Comparison of ENCODE assay signal across 30 cellular contexts in genomic region chr19:41577144-41577830, GRCh38. TPM values are rescaled to one million over a fixed set of nuclear protein-coding genes. Genes with fewer than 3 reads are reported as not detected.
DNase-seq lines count a peak whose midpoint lies in the region; ATAC-seq and TF ChIP-seq lines count a peak whose summit lies in the region.
"Had no signal": no experiment of that assay in that cellular context is flagged by ENCODE, and none has a peak within 500 bp of the region (broad histone marks: within the 10 kb centered on the region; RNA-seq: fewer than 3 reads in every experiment).

No MANE protein-coding gene starts in this region.

- TF ChIP-seq EP300 in SK-N-SH (IDR thresholded peaks at IDR 0.05; ENCODE audit: borderline replicate concordance in 1 of 2, low read depth in 1 of 2, low read length in 1 of 2) = no peak

- no peaks in the 10 kb centered on the region for H3K4me1 ChIP-seq in adrenal gland (replicated peaks in 1 of 2)
- no peaks in the 10 kb centered on the region for H3K4me1 ChIP-seq in SK-N-SH (ENCODE audit: control insufficient read depth in 1 of 2, insufficient read depth in 2 of 2, low read depth in 1 of 2, low read length in 1 of 2)
- H3K4me1 ChIP-seq: Caco-2, foreskin keratinocyte, prostate gland, tibial artery had no signal

- H3K4me1 Mint-ChIP-seq in T-helper 2 cell treated with Interferon-gamma antibody and Interleukin-4, amounts not matched to agents 5 μg/mL and 100 μg/mL, for 36 hours (ENCODE audit: low read depth) = peaks cover 23% of the 10 kb centered on the region
- H3K4me1 Mint-ChIP-seq in CD14-positive monocyte = peaks cover 38% of the 10 kb centered on the region
- H3K4me1 Mint-ChIP-seq in activated T-helper 2 cell treated with anti-CD3 and anti-CD28 coated beads, Interferon-gamma antibody, Interleukin-2, Interleukin-4, amounts not matched to agents 10 μg/mL and 5 μg/mL and 100 μg/mL, durations not matched to agents 14 hours and 24 hours and 36 hours (ENCODE audit: low read depth) = peaks cover 19% of the 10 kb centered on the region
- H3K4me1 Mint-ChIP-seq in naive thymus-derived CD8-positive, alpha-beta T cell = peaks cover 13 to 32% (median 26%) of the 10 kb centered on the region in 4 donors

- peak overlapping the region; percentile 35 for H3K27ac Mint-ChIP-seq in T-helper 2 cell treated with Interferon-gamma antibody and Interleukin-4, amounts not matched to agents 5 μg/mL and 100 μg/mL, for 36 hours
- H3K27ac Mint-ChIP-seq in CD14-positive monocyte = peak overlapping the region in 5 of 7 donors; percentile 8 to 94 (median 35)
- H3K27ac Mint-ChIP-seq in activated T-helper 2 cell treated with anti-CD3 and anti-CD28 coated beads, Interferon-gamma antibody, Interleukin-2, Interleukin-4, amounts not matched to agents 10 μg/mL and 5 μg/mL and 100 μg/mL, durations not matched to agents 14 hours and 24 hours and 36 hours = peak overlapping the region; percentile 21
- peak overlapping the region in 6 of 10 donors; percentile 53 to 89 (median 68) for H3K27ac Mint-ChIP-seq in naive thymus-derived CD8-positive, alpha-beta T cell

- peaks cover 23% of the 10 kb centered on the region for H3K9me3 Mint-ChIP-seq in T-helper 2 cell treated with Interferon-gamma antibody and Interleukin-4, amounts not matched to agents 5 μg/mL and 100 μg/mL, for 36 hours
- peaks cover 18 to 26% (median 22%) of the 10 kb centered on the region in 7 donors for H3K9me3 Mint-ChIP-seq in CD14-positive monocyte
- H3K9me3 Mint-ChIP-seq in activated T-helper 2 cell treated with anti-CD3 and anti-CD28 coated beads, Interferon-gamma antibody, Interleukin-2, Interleukin-4, amounts not matched to agents 10 μg/mL and 5 μg/mL and 100 μg/mL, durations not matched to agents 14 hours and 24 hours and 36 hours = peaks cover 22% of the 10 kb centered on the region
- H3K9me3 Mint-ChIP-seq in naive thymus-derived CD8-positive, alpha-beta T cell = peaks cover 0 to 17% (median 6%) of the 10 kb centered on the region in 9 donors

- H3K36me3 ChIP-seq in adrenal gland (replicated peaks in 1 of 2) (no peaks in the 10 kb centered on the region), SK-N-SH (replicated peaks in 1 of 2; ENCODE audit: control insufficient read depth in 1 of 2, insufficient read depth in 2 of 2, low read length in 1 of 2) (no peaks in the 10 kb centered on the region)
- H3K36me3 ChIP-seq: prostate gland, tibial artery had no signal

- H3K4me3 ChIP-seq in adrenal gland = no peak overlapping the region
- no peak overlapping the region for H3K4me3 ChIP-seq in SK-N-SH (ENCODE audit: low read depth in 2 of 2, low read length in 1 of 2)
- H3K4me3 ChIP-seq: prostate gland, tibial artery had no signal

- H3K36me3 Mint-ChIP-seq in T-helper 2 cell treated with Interferon-gamma antibody and Interleukin-4, amounts not matched to agents 5 μg/mL and 100 μg/mL, for 36 hours (ENCODE audit: low read depth) = peaks cover 60% of the 10 kb centered on the region
- H3K36me3 Mint-ChIP-seq in CD14-positive monocyte = peaks cover 44% of the 10 kb centered on the region in 2 donors
- H3K36me3 Mint-ChIP-seq in activated T-helper 2 cell treated with anti-CD3 and anti-CD28 coated beads, Interferon-gamma antibody, Interleukin-2, Interleukin-4, amounts not matched to agents 10 μg/mL and 5 μg/mL and 100 μg/mL, durations not matched to agents 14 hours and 24 hours and 36 hours (ENCODE audit: low read depth) = peaks cover 48% of the 10 kb centered on the region
- peaks cover 24 to 69% (median 33%) of the 10 kb centered on the region in 3 donors for H3K36me3 Mint-ChIP-seq in naive thymus-derived CD8-positive, alpha-beta T cell

- H3K79me2 ChIP-seq in SK-N-SH (ENCODE audit: insufficient read depth) = no peaks in the 10 kb centered on the region

- WGBS in adrenal gland, 4 donors = 70 to 79% (median 75%) methylated on average over 16 to 19 of the region's 19 CpGs
- WGBS in SK-N-SH (ENCODE audit: low lambda C conversion rate) = 8% methylated on average over 16 of the region's 19 CpGs

- H3K9me3 ChIP-seq in adrenal gland (replicated peaks in 1 of 3) (no peaks in the 10 kb centered on the region), SK-N-SH (no peaks in the 10 kb centered on the region)
- H3K9me3 ChIP-seq: prostate gland had no signal

- TF ChIP-seq POLR2A in adrenal gland (IDR thresholded peaks at IDR 0.05) = no peak

- no peak overlapping the region for H3K9ac ChIP-seq in SK-N-SH

- H3K4me3 Mint-ChIP-seq in T-helper 2 cell treated with Interferon-gamma antibody and Interleukin-4, amounts not matched to agents 5 μg/mL and 100 μg/mL, for 36 hours = no peak overlapping the region
- H3K4me3 Mint-ChIP-seq in CD14-positive monocyte = no peak overlapping the region
- H3K4me3 Mint-ChIP-seq in activated T-helper 2 cell treated with anti-CD3 and anti-CD28 coated beads, Interferon-gamma antibody, Interleukin-2, Interleukin-4, amounts not matched to agents 10 μg/mL and 5 μg/mL and 100 μg/mL, durations not matched to agents 14 hours and 24 hours and 36 hours (ENCODE audit: low read depth) = no peak overlapping the region
- H3K4me3 Mint-ChIP-seq in naive thymus-derived CD8-positive, alpha-beta T cell = peak overlapping the region in 4 of 10 donors; percentile 7 to 81 (median 46)

- intact Hi-C loops in CD14-positive monocyte (cut with micrococcal nuclease) (no loop called here), adrenal gland (cut with DNase I) (no loop called here)
- intact Hi-C loops in activated T-helper 2 cell treated with anti-CD3 and anti-CD28 coated beads, Interferon-gamma antibody, Interleukin-2, Interleukin-4, amounts not matched to agents 10 μg/mL and 5 μg/mL and 100 μg/mL, durations not matched to agents 14 hours and 24 hours and 36 hours (cut with micrococcal nuclease) = no loop called here

- POLR2A ChIA-PET in naive thymus-derived CD8-positive, alpha-beta T cell (lab: Charles Lee) = no interaction called here
- POLR2A ChIA-PET in SK-N-SH (lab: Yijun Ruan, JAX) = no interaction called here

- no peak overlapping the region for H3K27ac ChIP-seq in adrenal gland
- H3K27ac ChIP-seq in SK-N-SH (ENCODE audit: low read depth in 2 of 2, low read length in 1 of 2) = no peak overlapping the region
- H3K27ac ChIP-seq: foreskin keratinocyte, prostate gland, tibial artery had no signal

- no peaks in the 10 kb centered on the region for H4K20me1 ChIP-seq in SK-N-SH (ENCODE audit: insufficient read depth)

- H3K27me3 Mint-ChIP-seq in T-helper 2 cell treated with Interferon-gamma antibody and Interleukin-4, amounts not matched to agents 5 μg/mL and 100 μg/mL, for 36 hours (ENCODE audit: low read depth) = no peaks in the 10 kb centered on the region
- H3K27me3 Mint-ChIP-seq in CD14-positive monocyte (ENCODE audit: low read depth in 3 of 3) = no peaks in the 10 kb centered on the region
- no peaks in the 10 kb centered on the region for H3K27me3 Mint-ChIP-seq in activated T-helper 2 cell treated with anti-CD3 and anti-CD28 coated beads, Interferon-gamma antibody, Interleukin-2, Interleukin-4, amounts not matched to agents 10 μg/mL and 5 μg/mL and 100 μg/mL, durations not matched to agents 14 hours and 24 hours and 36 hours (ENCODE audit: low read depth)
- H3K27me3 Mint-ChIP-seq in naive thymus-derived CD8-positive, alpha-beta T cell = no peaks in the 10 kb centered on the region

- no peak for DNase-seq in T-helper 2 cell treated with Interferon-gamma antibody and Interleukin-4, amounts not matched to agents 5 μg/mL and 100 μg/mL, for 36 hours (ENCODE audit: low spot score)
- DNase-seq in T-helper 2 cell = no peak
- no peak for DNase-seq in CD14-positive monocyte (ENCODE audit: low spot score)
- no peak for DNase-seq in activated T-helper 2 cell treated with anti-CD3 and anti-CD28 coated beads, Interferon-gamma antibody, Interleukin-2, Interleukin-4, amounts not matched to agents 10 μg/mL and 5 μg/mL and 100 μg/mL, durations not matched to agents 14 hours and 24 hours and 36 hours (ENCODE audit: low spot score)
- no peak for DNase-seq in naive thymus-derived CD8-positive, alpha-beta T cell
- DNase-seq in adrenal gland = no peak
- no peak for DNase-seq in SK-N-SH
- DNase-seq in stimulated activated CD8-positive, alpha-beta memory T cell treated with anti-CD3 and anti-CD28 coated beads, Interleukin-4, amount 100 ng/mL, for 48 hours = no peak
- DNase-seq: 8988T; activated CD4-positive, alpha-beta T cell treated with anti-CD3 and anti-CD28 coated beads for 4 hours; activated gamma-delta T cell treated with Interleukin-2 at 50 U/mL for 16 hours; AML-193; Caco-2; effector CD4-positive, alpha-beta T cell; erythroblast; foreskin keratinocyte; left ventricle myocardium superior; NCI-H1092; NCI-H2029; NCI-H345; NCI-H82; OCI-M1; stimulated activated CD4-positive, alpha-beta T cell treated with anti-CD3 and anti-CD28 coated beads, Interleukin-1b, Interleukin-23, amount 100 ng/mL, for 48 hours; stimulated activated naive CD4-positive, alpha-beta T cell; tibial artery had no signal

- no peak for TF ChIP-seq RAD21 in SK-N-SH (IDR thresholded peaks at IDR 0.05; ENCODE audit: low read length)

- CTCF ChIA-PET in SK-N-SH (lab: Yijun Ruan, JAX) = interaction anchor here (0.7 to 2.0 kb wide), 2 partner anchors 14 to 17 kb away, joined by 4 to 6 read pairs; no protein-coding TSS in a partner anchor

- no peaks in the 10 kb centered on the region for H3K9me2 ChIP-seq in SK-N-SH

- TF ChIP-seq CTCF in CD14-positive monocyte (IDR thresholded peaks at IDR 0.05) (no peak), adrenal gland (IDR thresholded peaks at IDR 0.05) (no peak), SK-N-SH (IDR thresholded peaks at IDR 0.05) (no peak)

- no peaks in the 10 kb centered on the region for H3F3A ChIP-seq in SK-N-SH (replicated peaks; ENCODE audit: insufficient read depth)

- H3K4me2 ChIP-seq in SK-N-SH = no peak overlapping the region

- no peak overlapping the region for H2AFZ ChIP-seq in SK-N-SH (ENCODE audit: low read depth)

- no peaks in the 10 kb centered on the region for H3K27me3 ChIP-seq in adrenal gland
- peaks cover 33% of the 10 kb centered on the region for H3K27me3 ChIP-seq in SK-N-SH (ENCODE audit: insufficient read depth)
- H3K27me3 ChIP-seq: foreskin keratinocyte had no signal

- no peak for ATAC-seq in naive thymus-derived CD8-positive, alpha-beta T cell
- ATAC-seq: foreskin keratinocyte, left ventricle myocardium superior, Right ventricle myocardium inferior had no signal

RNA-seq across cellular contexts. Expression of gene CEACAM21, which starts 1.3 kb away (rescaled TPM):
- polyA plus RNA-seq in CD14-positive monocyte (1 to 10 TPM; 4.1 to 6.4 TPM), adrenal gland (1 to 10 TPM; 1.2 to 1.7 (median 1.5) TPM), SK-N-SH (2012; rRNA removed) (not detected in 2 replicates)
- 16.6 and 19.4 TPM in 2 replicates for total RNA-seq in activated T-helper 2 cell treated with anti-CD3 and anti-CD28 coated beads, Interferon-gamma antibody, Interleukin-2, Interleukin-4, amounts not matched to agents 10 μg/mL and 5 μg/mL and 100 μg/mL, durations not matched to agents 14 hours and 24 hours and 36 hours
- 10 to 100 TPM; 56.7 to 59.1 TPM for total RNA-seq in naive thymus-derived CD8-positive, alpha-beta T cell
- 10 to 100 TPM; 16.7 to 44.2 (median 19.8) TPM for polyA plus RNA-seq in naive thymus-derived CD8-positive, alpha-beta T cell
- 1 to 10 TPM in 7 of 8 donors, not detected in 1; 1.2 to 4.7 (median 2.9) TPM for total RNA-seq in adrenal gland
- polyA plus RNA-seq in SK-N-SH (2012; cell fraction: cytosol; rRNA removed) = not detected in 2 replicates
- not detected in 2 replicates for polyA plus RNA-seq in SK-N-SH (2012; cell fraction: nucleus; rRNA removed)
- total RNA-seq: Caco-2, foreskin keratinocyte, LHCN-M2 had no signal
- polyA plus RNA-seq: foreskin keratinocyte had no signal

RNA-seq across cellular contexts. Expression of gene CEACAM4, which starts 49.6 kb away (rescaled TPM):
- polyA plus RNA-seq in CD14-positive monocyte = 10 to 100 TPM; 23.1 to 27.5 TPM
- not detected in 2 replicates for total RNA-seq in activated T-helper 2 cell treated with anti-CD3 and anti-CD28 coated beads, Interferon-gamma antibody, Interleukin-2, Interleukin-4, amounts not matched to agents 10 μg/mL and 5 μg/mL and 100 μg/mL, durations not matched to agents 14 hours and 24 hours and 36 hours
- not detected for total RNA-seq in naive thymus-derived CD8-positive, alpha-beta T cell
- polyA plus RNA-seq in naive thymus-derived CD8-positive, alpha-beta T cell = not detected
- total RNA-seq in adrenal gland = 1 to 10 TPM in 3 of 8 donors, under 1 TPM in 3, not detected in 2; 0.19 to 1.6 (median 0.84) TPM
- under 1 TPM; 0.32 to 0.95 (median 0.84) TPM for polyA plus RNA-seq in adrenal gland
- polyA plus RNA-seq in SK-N-SH (2012; rRNA removed) = not detected in 2 replicates
- polyA plus RNA-seq in SK-N-SH (2012; cell fraction: cytosol; rRNA removed) = not detected in 2 replicates
- polyA plus RNA-seq in SK-N-SH (2012; cell fraction: nucleus; rRNA removed) = not detected in 2 replicates
- total RNA-seq: astrocyte, Caco-2, cerebellum, foreskin keratinocyte, LHCN-M2 had no signal
- polyA plus RNA-seq: foreskin keratinocyte had no signal

Comparison
In these comparisons a context has a peak if more than half of its experiments do, and no peak if none do; other contexts are left out.
1. RNA of gene CEACAM4, which starts 49.6 kb away (polyA plus RNA-seq): 23.1 to 27.5 TPM in CD14-positive monocyte; 0.32 to 0.95 TPM in adrenal gland, not detected in naive thymus-derived CD8-positive, alpha-beta T cell and not detected in SK-N-SH; every median in the first group is over 10 times any median in the second.
2. Peak in every context shown above with its lines, with median percentiles within 50 percentile points of each other: H3K27ac Mint-ChIP-seq.